ENCODE assay signal across 20 cellular contexts in genomic region chr1:230100932-230101331, GRCh38.
"Had no signal": no experiment of that assay in that cellular context is flagged by ENCODE, and none has a peak within 500 bp of the region (broad histone marks: within the 10 kb centered on the region; RNA-seq: fewer than 3 reads in every experiment).

No MANE protein-coding gene starts in this region.

- H3K4me3 ChIP-seq: coronary artery, neural progenitor cell, right lobe of liver, smooth muscle cell, tibial artery had no signal

- H3K36me3 ChIP-seq: neural progenitor cell, right lobe of liver, tibial artery had no signal

- H2AFZ ChIP-seq: neural progenitor cell, parathyroid adenoma had no signal

- H3K9me3 ChIP-seq: right lobe of liver, tibial artery had no signal

- H3K9ac ChIP-seq: neural progenitor cell, parathyroid adenoma had no signal

- ATAC-seq: activated CD4-positive, CD25-positive, alpha-beta regulatory T cell treated with anti-CD3 and anti-CD28 coated beads, Interleukin-2, amount 50 U/mL, for 24 hours; activated naive CD8-positive, alpha-beta T cell treated with anti-CD3 and anti-CD28 coated beads, Interleukin-2, amount 50 U/mL, for 24 hours; activated T-cell treated with anti-CD3 and anti-CD28 coated beads, Interleukin-2, amount 50 U/mL, for 4 hours; naive thymus-derived CD4-positive, alpha-beta T cell; right lobe of liver; stimulated activated memory B cell treated with anti-CD40 and anti-IgM and Interleukin-4, amounts not matched to agents 10 μg/mL and 1 μg/mL and 100 μg/mL, for 72 hours had no signal

- H3K27ac ChIP-seq: neural progenitor cell, parathyroid adenoma, right lobe of liver had no signal

- DNase-seq: activated CD4-positive, alpha-beta T cell treated with anti-CD3 and anti-CD28 coated beads, Interleukin-2, amount 10 ng/mL, durations not matched to agents 7 days and 5 days; activated CD8-positive, alpha-beta memory T cell treated with anti-CD3 and anti-CD28 coated beads, Interleukin-2, amount 50 U/mL, for 4 hours; activated effector memory CD4-positive, alpha-beta T cell treated with Interleukin-2 at 50 U/mL for 16 hours; activated naive CD4-positive, alpha-beta T cell treated with anti-CD3 and anti-CD28 coated beads, Interleukin-2, amount 10 ng/mL, durations not matched to agents 7 days and 5 days; activated naive CD8-positive, alpha-beta T cell treated with anti-CD3 and anti-CD28 coated beads, Interleukin-2, amount 50 U/mL, for 24 hours; activated T-cell treated with anti-CD3 and anti-CD28 coated beads, Interleukin-2, amount 50 U/mL, for 4 hours; anterior cingulate cortex; mesendoderm; naive thymus-derived CD4-positive, alpha-beta T cell; right lobe of liver; stimulated activated CD4-positive, alpha-beta T cell treated with anti-CD3 and anti-CD28 coated beads, Interleukin-4, amount 100 ng/mL, for 4 hours; substantia nigra; tibial artery had no signal

- H3K27me3 Mint-ChIP-seq: activated CD4-positive, alpha-beta T cell treated with anti-CD3 and anti-CD28 coated beads, Interleukin-2, amount 10 ng/mL, durations not matched to agents 7 days and 5 days; activated naive CD4-positive, alpha-beta T cell treated with anti-CD3 and anti-CD28 coated beads, Interleukin-2, amount 10 ng/mL, durations not matched to agents 7 days and 5 days; activated naive CD8-positive, alpha-beta T cell treated with anti-CD3 and anti-CD28 coated beads, Interleukin-2, amount 50 U/mL, for 24 hours; central memory CD8-positive, alpha-beta T cell; naive thymus-derived CD4-positive, alpha-beta T cell; stimulated activated memory B cell treated with anti-CD40 and anti-IgM and Interleukin-4, amounts not matched to agents 10 μg/mL and 1 μg/mL and 100 μg/mL, for 72 hours had no signal

- H3K27me3 ChIP-seq: neural progenitor cell, right lobe of liver, tibial artery had no signal

- H3K27ac Mint-ChIP-seq: activated naive CD4-positive, alpha-beta T cell treated with anti-CD3 and anti-CD28 coated beads, Interleukin-2, amount 10 ng/mL, durations not matched to agents 7 days and 5 days; activated naive CD8-positive, alpha-beta T cell treated with anti-CD3 and anti-CD28 coated beads, Interleukin-2, amount 50 U/mL, for 24 hours; neural progenitor cell; stimulated activated memory B cell treated with anti-CD40 and anti-IgM and Interleukin-4, amounts not matched to agents 10 μg/mL and 1 μg/mL and 100 μg/mL, for 72 hours had no signal

- H3K4me2 ChIP-seq: smooth muscle cell had no signal

- H3K9me3 Mint-ChIP-seq: activated CD4-positive, alpha-beta T cell treated with anti-CD3 and anti-CD28 coated beads, Interleukin-2, amount 10 ng/mL, durations not matched to agents 7 days and 5 days; activated naive CD4-positive, alpha-beta T cell treated with anti-CD3 and anti-CD28 coated beads, Interleukin-2, amount 10 ng/mL, durations not matched to agents 7 days and 5 days; activated naive CD8-positive, alpha-beta T cell treated with anti-CD3 and anti-CD28 coated beads, Interleukin-2, amount 50 U/mL, for 24 hours; activated T-cell treated with anti-CD3 and anti-CD28 coated beads, Interleukin-2, amount 50 U/mL, for 4 hours; central memory CD8-positive, alpha-beta T cell; neural progenitor cell; stimulated activated memory B cell treated with anti-CD40 and anti-IgM and Interleukin-4, amounts not matched to agents 10 μg/mL and 1 μg/mL and 100 μg/mL, for 72 hours had no signal

- H3K4me3 Mint-ChIP-seq: activated CD4-positive, alpha-beta T cell treated with anti-CD3 and anti-CD28 coated beads, Interleukin-2, amount 10 ng/mL, durations not matched to agents 7 days and 5 days; activated naive CD4-positive, alpha-beta T cell treated with anti-CD3 and anti-CD28 coated beads, Interleukin-2, amount 10 ng/mL, durations not matched to agents 7 days and 5 days; activated naive CD8-positive, alpha-beta T cell treated with anti-CD3 and anti-CD28 coated beads, Interleukin-2, amount 50 U/mL, for 24 hours; activated T-cell treated with anti-CD3 and anti-CD28 coated beads, Interleukin-2, amount 50 U/mL, for 4 hours; central memory CD8-positive, alpha-beta T cell; naive thymus-derived CD4-positive, alpha-beta T cell; neural progenitor cell; stimulated activated memory B cell treated with anti-CD40 and anti-IgM and Interleukin-4, amounts not matched to agents 10 μg/mL and 1 μg/mL and 100 μg/mL, for 72 hours had no signal
